Comparison of ENCODE assay signal across 1 cellular context in genomic region chr6:139336994-139337393, GRCh38.
TF ChIP-seq lines count a peak whose summit lies in the region.

No MANE protein-coding gene starts in this region.

TF ChIP-seq in GM23338, 12 proteins besides CTCF, POLR2A, EP300 and RAD21:
- TF ChIP-seq ZNF114 (CRISPR knock-in tag; IDR thresholded peaks at IDR 0.05) (no peak), POLR2AphosphoS5 (IDR thresholded peaks at IDR 0.05; ENCODE audit: low read depth) (no peak), ZNF331 (CRISPR knock-in tag; IDR thresholded peaks at IDR 0.05; ENCODE audit: low read depth) (no peak), ETS1 (IDR thresholded peaks at IDR 0.05) (no peak), REST (IDR thresholded peaks at IDR 0.05; ENCODE audit: unreplicated experiment) (no peak), EZH2 (IDR thresholded peaks at IDR 0.05; ENCODE audit: low read depth, unreplicated experiment) (no peak), ZNF462 (CRISPR knock-in tag; IDR thresholded peaks at IDR 0.05) (no peak), STAT1 (IDR thresholded peaks at IDR 0.05; ENCODE audit: unreplicated experiment) (no peak), EZH2phosphoT487 (IDR thresholded peaks at IDR 0.05; ENCODE audit: unreplicated experiment) (no peak), CREB1 (CRISPR knock-in tag; IDR thresholded peaks at IDR 0.05; ENCODE audit: low read depth) (no peak), JUNB (IDR thresholded peaks at IDR 0.05; ENCODE audit: unreplicated experiment) (no peak), NANOG (IDR thresholded peaks at IDR 0.05; ENCODE audit: borderline replicate concordance) (no peak)
